In the genomic region with DNA sequence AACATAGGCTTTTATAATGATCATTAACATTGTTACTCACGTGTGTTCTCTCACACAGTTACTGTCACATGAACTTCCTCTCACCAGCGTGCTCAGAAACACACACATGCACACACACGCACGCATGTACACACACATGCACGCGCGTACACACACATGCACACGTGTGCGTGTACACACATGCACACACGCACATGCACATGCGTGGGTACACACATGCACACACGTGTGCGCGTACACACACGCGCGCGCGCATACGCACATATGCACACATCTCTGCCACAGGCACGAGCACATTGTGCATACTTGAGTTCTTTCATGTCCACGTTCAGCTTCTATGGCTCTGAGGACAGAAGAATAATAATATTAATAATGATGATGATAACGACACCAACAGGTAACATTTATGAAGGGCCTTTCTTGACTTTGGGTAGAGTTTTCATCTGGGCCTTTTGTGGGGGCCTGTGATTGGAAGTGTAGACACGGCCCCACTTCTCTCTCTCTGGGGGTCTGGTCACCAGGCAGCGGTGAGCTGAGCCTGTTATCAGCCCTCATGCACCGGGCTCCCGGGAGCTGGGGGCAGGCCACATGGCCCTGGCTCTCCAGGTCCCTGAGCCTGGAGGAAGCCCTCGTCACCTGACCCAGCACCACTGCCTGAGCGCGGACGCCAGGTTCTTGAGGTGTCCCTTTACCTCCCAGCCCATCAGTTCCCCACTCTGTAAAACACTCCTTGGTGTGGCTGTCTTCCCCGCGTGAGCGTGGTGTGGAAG, we compare ENCODE assay signal across 1 cellular context.
TF ChIP-seq lines count a peak whose summit lies in the region.

No MANE protein-coding gene starts in this region.

TF ChIP-seq in HepG2, 621 proteins besides CTCF, POLR2A, EP300 and RAD21:
- TF ChIP-seq SMAD3 (CRISPR knock-in tag; IDR thresholded peaks at IDR 0.05): no peak
- TF ChIP-seq, protein P1, sequence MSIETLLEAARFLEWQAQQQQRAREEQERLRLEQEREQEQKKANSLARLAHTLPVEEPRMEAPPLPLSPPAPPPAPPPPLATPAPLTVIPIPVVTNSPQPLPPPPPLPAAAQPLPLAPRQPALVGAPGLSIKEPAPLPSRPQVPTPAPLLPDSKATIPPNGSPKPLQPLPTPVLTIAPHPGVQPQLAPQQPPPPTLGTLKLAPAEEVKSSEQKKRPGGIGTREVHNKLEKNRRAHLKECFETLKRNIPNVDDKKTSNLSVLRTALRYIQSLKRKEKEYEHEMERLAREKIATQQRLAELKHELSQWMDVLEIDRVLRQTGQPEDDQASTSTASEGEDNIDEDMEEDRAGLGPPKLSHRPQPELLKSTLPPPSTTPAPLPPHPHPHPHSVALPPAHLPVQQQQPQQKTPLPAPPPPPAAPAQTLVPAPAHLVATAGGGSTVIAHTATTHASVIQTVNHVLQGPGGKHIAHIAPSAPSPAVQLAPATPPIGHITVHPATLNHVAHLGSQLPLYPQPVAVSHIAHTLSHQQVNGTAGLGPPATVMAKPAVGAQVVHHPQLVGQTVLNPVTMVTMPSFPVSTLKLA (IDR thresholded peaks at IDR 0.05): peak; percentile 93
- TF ChIP-seq PHF21A (CRISPR knock-in tag; IDR thresholded peaks at IDR 0.05): no peak
- no peak for TF ChIP-seq FOXK1 (CRISPR knock-in tag; IDR thresholded peaks at IDR 0.05; ENCODE audit: borderline replicate concordance, low read depth)
- no peak for TF ChIP-seq ZNF3 (CRISPR knock-in tag; IDR thresholded peaks at IDR 0.05)
- TF ChIP-seq SOX13 (IDR thresholded peaks at IDR 0.05): no peak
- no peak for TF ChIP-seq SOX13 (CRISPR knock-in tag; conservative IDR thresholded peaks at IDR 0.05 in 1 of 2, IDR thresholded peaks at IDR 0.05 in 1 of 2)
- TF ChIP-seq ZNF567 (CRISPR knock-in tag; IDR thresholded peaks at IDR 0.05; ENCODE audit: borderline replicate concordance): no peak
- no peak for TF ChIP-seq ZNF766 (CRISPR knock-in tag; IDR thresholded peaks at IDR 0.05; ENCODE audit: borderline replicate concordance)
